Comparison of ENCODE assay signal across 8 cellular contexts in the genomic region with DNA sequence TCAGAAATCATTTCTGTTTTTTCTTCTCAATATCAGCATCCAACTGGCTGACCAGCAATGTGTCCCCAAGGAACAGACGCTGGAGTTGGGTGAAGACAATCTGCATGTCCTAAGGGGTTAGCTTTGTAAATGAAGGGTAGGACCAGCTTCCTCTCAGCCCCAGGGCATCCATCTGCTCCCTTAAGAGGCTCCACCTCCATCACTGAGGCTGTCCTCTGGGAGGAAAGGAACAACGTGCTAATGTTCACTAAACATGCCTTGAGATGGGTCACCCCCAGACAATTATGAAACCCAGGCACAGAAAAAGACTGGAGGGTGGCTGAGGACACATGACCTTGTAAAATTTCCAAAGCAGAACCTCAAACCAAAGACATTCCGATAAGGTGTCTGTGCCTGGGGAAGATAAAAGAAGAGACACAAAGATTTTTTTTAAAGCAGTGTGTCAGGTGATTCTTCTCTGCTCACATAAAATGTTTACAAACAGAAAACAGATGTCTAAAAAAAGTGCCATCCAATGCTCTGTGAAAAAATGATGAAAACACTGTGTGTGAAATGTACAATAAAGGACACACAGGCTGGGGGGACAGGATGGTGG. TPM values are rescaled to one million over a fixed set of nuclear protein-coding genes. Genes with fewer than 3 reads are reported as not detected.
DNase-seq lines count a peak whose midpoint lies in the region; ATAC-seq, FAIRE-seq and TF ChIP-seq lines count a peak whose summit lies in the region.

No MANE protein-coding gene starts in this region.

- peak overlapping the region in 1 of 2 experiments; percentile 92; a peak in 2 of 6 replicates for H3K27ac ChIP-seq in A549
- H3K27ac ChIP-seq in mesendoderm (ENCODE audit: low read depth, low read length): no peak overlapping the region

- H3K9me3 ChIP-seq in A549: peaks cover 49% of the 10 kb centered on the region

- H3K79me2 ChIP-seq in mesendoderm (ENCODE audit: control insufficient read depth, insufficient read depth, low read length): peaks cover 34% of the 10 kb centered on the region

- H4K5ac ChIP-seq in mesendoderm (ENCODE audit: low read length): no peak overlapping the region

- POLR2A ChIA-PET in A549 (lab: Yijun Ruan, JAX): interaction anchor here (1.3 kb wide), 1 partner anchor 131 kb away, joined by 6 read pairs; the partner anchor contains the start of gene ZNF670

- CTCF ChIA-PET in A549 (lab: Yijun Ruan, JAX): interaction anchor here (1.4 kb wide), 1 partner anchor 10 kb away, joined by 3 read pairs; no protein-coding TSS in a partner anchor

- H3K4me2 ChIP-seq in A549: peak overlapping the region; percentile 89
- H3K4me2 ChIP-seq in mesendoderm (ENCODE audit: low read length): peak overlapping the region; percentile 37

- H3K27me3 ChIP-seq in mesendoderm (ENCODE audit: insufficient read depth, low read length, poor library complexity): no peaks in the 10 kb centered on the region

- no peak overlapping the region for H4K8ac ChIP-seq in mesendoderm (ENCODE audit: low read depth, low read length)

- H3K4me3 ChIP-seq in A549 (peak overlapping the region; percentile 96), HFF-Myc (replicated peaks; ENCODE audit: low read depth, low read length) (peak overlapping the region; percentile 86), astrocyte of the cerebellum (ENCODE audit: low read depth, low read length) (peak overlapping the region; percentile 72), mesendoderm (ENCODE audit: low read length) (no peak overlapping the region)

- peaks cover 22% of the 10 kb centered on the region for H3K79me1 ChIP-seq in mesendoderm (ENCODE audit: low read length)

- peak overlapping the region; percentile 85 for H3K9ac ChIP-seq in mesendoderm (ENCODE audit: low read length)

- H3K4me1 ChIP-seq in A549 (0 out of 3 replicates have a peak, but pooled peaks cover 6% of the 10 kb centered on the region), mesendoderm (ENCODE audit: control insufficient read depth, low read depth, low read length) (peaks cover 8% of the 10 kb centered on the region)

- TF ChIP-seq CTCF in A549 (IDR thresholded peaks at IDR 0.05) (no peak), HFF-Myc (IDR thresholded peaks at IDR 0.05; ENCODE audit: low read depth, low read length, missing control alignments) (no peak), astrocyte of the cerebellum (IDR thresholded peaks at IDR 0.05; ENCODE audit: low read depth, low read length, missing control alignments) (no peak)

- no peak overlapping the region for H2AK5ac ChIP-seq in mesendoderm (ENCODE audit: low read length)

- no peak for TF ChIP-seq EP300 in A549 (IDR thresholded peaks at IDR 0.05)

- H3K23ac ChIP-seq in mesendoderm (ENCODE audit: low read length): no peak overlapping the region

- H2BK5ac ChIP-seq in mesendoderm (ENCODE audit: low read length): no peak overlapping the region

- H2BK15ac ChIP-seq in mesendoderm (replicated peaks; ENCODE audit: low read depth): no peak overlapping the region

- H3K36me3 ChIP-seq in mesendoderm (ENCODE audit: control insufficient read depth, insufficient read depth, low read length): no peaks in the 10 kb centered on the region

- no peak for TF ChIP-seq RAD21 in A549 (conservative IDR thresholded peaks at IDR 0.05 in 1 of 2, IDR thresholded peaks at IDR 0.05 in 1 of 2)

- peak overlapping the region; percentile 95 for H3K56ac ChIP-seq in mesendoderm (ENCODE audit: low read length)

- no peak for FAIRE-seq in A549 (lab: Jason Lieb, UNC)

- H3K4ac ChIP-seq in mesendoderm (ENCODE audit: low read depth, low read length): no peak overlapping the region

- in situ Hi-C loops in astrocyte of the cerebellum (cut with HindIII; ENCODE audit: low sequenced_read_pairs): no loop called here

- TF ChIP-seq POLR2A in A549 (IDR thresholded peaks at IDR 0.05; ENCODE audit: low read length): no peak

- H3K18ac ChIP-seq in mesendoderm (ENCODE audit: low read length): no peak overlapping the region

- no peak overlapping the region for H2BK120ac ChIP-seq in mesendoderm (ENCODE audit: low read depth, low read length)

- no peak for ATAC-seq in A549
- no peak for ATAC-seq in GM18907 (IDR thresholded peaks at IDR 0.05; ENCODE audit: unreplicated experiment)

- WGBS in A549 (ENCODE audit: missing lambda C conversion rate): 76% methylated on average over 3 of the region's 3 CpGs
- no CpG with 5 or more reads among the region's 3 CpGs for WGBS in mesendoderm (ENCODE audit: extremely low coverage, insufficient coverage, low lambda C conversion rate)

- DNase-seq in A549 (ENCODE audit: low read depth in 1 of 2, low spot score in 1 of 2): no peak
- peak; percentile 3 for DNase-seq in HFF-Myc (ENCODE audit: extremely low read depth, low read depth)
- no peak for DNase-seq in astrocyte of the cerebellum (ENCODE audit: low read depth)
- DNase-seq in mesendoderm: peak; percentile 65
- DNase-seq in amygdala (lab: John Stamatoyannopoulos, UW): no peak
- no peak for DNase-seq in SK-N-DZ (ENCODE audit: low spot score)
- DNase-seq in SKM-1 treated with dmso at 0.1 percent for 144 hours (lab: John Stamatoyannopoulos, UW; ENCODE audit: unreplicated experiment): no peak

TF ChIP-seq in A549, 52 proteins besides CTCF, POLR2A, EP300 and RAD21 (continues in another document):
- TF ChIP-seq USF2 (IDR thresholded peaks at IDR 0.05) (no peak), EHMT2 (IDR thresholded peaks at IDR 0.05; ENCODE audit: low read depth) (no peak), FOSL2 (IDR thresholded peaks at IDR 0.05) (no peak), FOSL2 (CRISPR knock-in tag; IDR thresholded peaks at IDR 0.05) (no peak), CBX2 (IDR thresholded peaks at IDR 0.05; ENCODE audit: borderline replicate concordance, low read depth) (no peak), KDM5A (IDR thresholded peaks at IDR 0.05) (no peak), HOXB13 (CRISPR knock-in tag; IDR thresholded peaks at IDR 0.05; ENCODE audit: low read depth) (no peak), RARB (CRISPR knock-in tag; IDR thresholded peaks at IDR 0.05) (no peak), CEBPB (IDR thresholded peaks at IDR 0.05) (no peak)
- TF ChIP-seq, protein P1, sequence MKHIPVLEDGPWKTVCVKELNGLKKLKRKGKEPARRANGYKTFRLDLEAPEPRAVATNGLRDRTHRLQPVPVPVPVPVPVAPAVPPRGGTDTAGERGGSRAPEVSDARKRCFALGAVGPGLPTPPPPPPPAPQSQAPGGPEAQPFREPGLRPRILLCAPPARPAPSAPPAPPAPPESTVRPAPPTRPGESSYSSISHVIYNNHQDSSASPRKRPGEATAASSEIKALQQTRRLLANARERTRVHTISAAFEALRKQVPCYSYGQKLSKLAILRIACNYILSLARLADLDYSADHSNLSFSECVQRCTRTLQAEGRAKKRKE (CRISPR knock-in tag; IDR thresholded peaks at IDR 0.05; ENCODE audit: low read depth): no peak
- TF ChIP-seq, protein P2, sequence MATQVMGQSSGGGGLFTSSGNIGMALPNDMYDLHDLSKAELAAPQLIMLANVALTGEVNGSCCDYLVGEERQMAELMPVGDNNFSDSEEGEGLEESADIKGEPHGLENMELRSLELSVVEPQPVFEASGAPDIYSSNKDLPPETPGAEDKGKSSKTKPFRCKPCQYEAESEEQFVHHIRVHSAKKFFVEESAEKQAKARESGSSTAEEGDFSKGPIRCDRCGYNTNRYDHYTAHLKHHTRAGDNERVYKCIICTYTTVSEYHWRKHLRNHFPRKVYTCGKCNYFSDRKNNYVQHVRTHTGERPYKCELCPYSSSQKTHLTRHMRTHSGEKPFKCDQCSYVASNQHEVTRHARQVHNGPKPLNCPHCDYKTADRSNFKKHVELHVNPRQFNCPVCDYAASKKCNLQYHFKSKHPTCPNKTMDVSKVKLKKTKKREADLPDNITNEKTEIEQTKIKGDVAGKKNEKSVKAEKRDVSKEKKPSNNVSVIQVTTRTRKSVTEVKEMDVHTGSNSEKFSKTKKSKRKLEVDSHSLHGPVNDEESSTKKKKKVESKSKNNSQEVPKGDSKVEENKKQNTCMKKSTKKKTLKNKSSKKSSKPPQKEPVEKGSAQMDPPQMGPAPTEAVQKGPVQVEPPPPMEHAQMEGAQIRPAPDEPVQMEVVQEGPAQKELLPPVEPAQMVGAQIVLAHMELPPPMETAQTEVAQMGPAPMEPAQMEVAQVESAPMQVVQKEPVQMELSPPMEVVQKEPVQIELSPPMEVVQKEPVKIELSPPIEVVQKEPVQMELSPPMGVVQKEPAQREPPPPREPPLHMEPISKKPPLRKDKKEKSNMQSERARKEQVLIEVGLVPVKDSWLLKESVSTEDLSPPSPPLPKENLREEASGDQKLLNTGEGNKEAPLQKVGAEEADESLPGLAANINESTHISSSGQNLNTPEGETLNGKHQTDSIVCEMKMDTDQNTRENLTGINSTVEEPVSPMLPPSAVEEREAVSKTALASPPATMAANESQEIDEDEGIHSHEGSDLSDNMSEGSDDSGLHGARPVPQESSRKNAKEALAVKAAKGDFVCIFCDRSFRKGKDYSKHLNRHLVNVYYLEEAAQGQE (IDR thresholded peaks at IDR 0.05): no peak

RNA-seq across cellular contexts. Expression of gene ZNF124, which starts 37.6 kb away (rescaled TPM):
- 6.4 and 6.5 TPM in 2 replicates for polyA plus RNA-seq in A549 (2011; rRNA removed)
- polyA plus RNA-seq in A549 (2012; cell fraction: cytosol; rRNA removed): 2.8 and 3.2 TPM in 2 replicates
- polyA plus RNA-seq in A549 (2012; cell fraction: nucleus; rRNA removed): 3.1 and 4.6 TPM in 2 replicates
- polyA plus RNA-seq in A549 (2017; fragmentation: RNase III; extraction: RNeasy Plus Mini Kit Qiagen cat#74134 plus additional on column Dnase treatment): 4.4 to 5.5 TPM (median 5.3 TPM) in 3 replicates
- polyA minus RNA-seq in A549 (2011; rRNA and poly(A)+ RNA removed): 15.0 and 15.1 TPM in 2 replicates
- polyA plus RNA-seq in mesendoderm (2013, experiment 1 of 2): 15.7 TPM
- polyA plus RNA-seq in mesendoderm (2013, experiment 2 of 2): 16.3 TPM
- polyA plus RNA-seq in SK-N-DZ (2014; cell fraction: cytosol; rRNA removed): 18.7 and 21.2 TPM in 2 replicates
- 10.2 and 17.0 TPM in 2 replicates for polyA plus RNA-seq in SK-N-DZ (2014; cell fraction: nucleus; rRNA removed)

RNA-seq across cellular contexts. Expression of gene VN1R5, which starts 46.5 kb away (rescaled TPM):
- polyA plus RNA-seq in A549 (2011; rRNA removed) (not detected in 2 replicates), A549 (2017; fragmentation: RNase III; extraction: RNeasy Plus Mini Kit Qiagen cat#74134 plus additional on column Dnase treatment) (not detected in 3 replicates)
- not detected in 2 replicates for polyA plus RNA-seq in A549 (2012; cell fraction: cytosol; rRNA removed)
- not detected in 2 replicates for polyA plus RNA-seq in A549 (2012; cell fraction: nucleus; rRNA removed)
- polyA minus RNA-seq in A549 (2011; rRNA and poly(A)+ RNA removed): not detected in 2 replicates
- not detected for polyA plus RNA-seq in mesendoderm (2013, experiment 1 of 2)
- polyA plus RNA-seq in mesendoderm (2013, experiment 2 of 2): not detected
- polyA plus RNA-seq in SK-N-DZ (2014; cell fraction: cytosol; rRNA removed): not detected in 2 replicates
- not detected in 2 replicates for polyA plus RNA-seq in SK-N-DZ (2014; cell fraction: nucleus; rRNA removed)

Comparison
In these comparisons a context has a peak if more than half of its experiments do, and no peak if none do; other contexts are left out.
1. DNase-seq: peak in HFF-Myc (single experiment) and mesendoderm (single experiment); none in A549 (0 of 2), astrocyte of the cerebellum (single experiment), amygdala (0 of 56), SK-N-DZ (single experiment) and SKM-1 treated with dmso at 0.1 percent for 144 hours (single experiment).